26 cellular contexts compared by ENCODE assay signal in genomic region chr12:115422845-115423545, GRCh38.
A peak's percentile ranks its signal among the peaks of the same experiment; 100 is the strongest.
DNase-seq lines count a peak whose midpoint lies in the region; ATAC-seq, FAIRE-seq and TF ChIP-seq lines count a peak whose summit lies in the region.
"Had no signal": no experiment of that assay in that cellular context is flagged by ENCODE, and none has a peak within 500 bp of the region (broad histone marks: within the 10 kb centered on the region; RNA-seq: fewer than 3 reads in every experiment).

No MANE protein-coding gene starts in this region.

- no peak overlapping the region for H4K12ac ChIP-seq in trophoblast cell (ENCODE audit: low read depth, low read length)

- H4K8ac ChIP-seq in trophoblast cell (ENCODE audit: low read depth, low read length): peak overlapping the region; percentile 48

- H3K4me1 ChIP-seq in GM23338 (ENCODE audit: insufficient read depth) (no peaks in the 10 kb centered on the region; the same call in 1 of the 2 replicates), PC-9 (replicated peaks; ENCODE audit: insufficient read depth) (no peaks in the 10 kb centered on the region), right lobe of liver (peaks cover 0 to 15% (median 4%) of the 10 kb centered on the region in 4 donors), trophoblast cell (ENCODE audit: control insufficient read depth in 1 of 2, insufficient read depth in 2 of 2, low read length in 2 of 2) (peaks cover 5 to 6% of the 10 kb centered on the region in 2 experiments)

- no peak for TF ChIP-seq POLR2A in right lobe of liver (IDR thresholded peaks at IDR 0.05)

- H3K4me3 Mint-ChIP-seq in GM23338: no peak overlapping the region
- H3K4me3 Mint-ChIP-seq: B cell; CD14-positive monocyte; CD8-positive, alpha-beta memory T cell had no signal

- H3K36me3 Mint-ChIP-seq in GM23338 (ENCODE audit: low read depth): no peaks in the 10 kb centered on the region
- H3K36me3 Mint-ChIP-seq: CD14-positive monocyte; CD8-positive, alpha-beta memory T cell had no signal

- DNase-seq in GM23338 (ENCODE audit: low spot score) (no peak), PC-9 (no peak), right lobe of liver (no peak), trophoblast cell (no peak), AG08395 (ENCODE audit: low spot score) (no peak), urothelium cell line (ENCODE audit: low spot score) (no peak), NCI-H526 (lab: John Stamatoyannopoulos, UW) (no peak)
- DNase-seq: Calu3; CD8-positive, alpha-beta memory T cell; DND-41; Kasumi-1; NCI-H1092 treated with DMSO at 0.1 percent for 48 hours; NCI-H1436; NCI-H187 treated with DMSO at 0.1 percent for 48 hours; NCI-H446; NCI-H524 treated with DMSO at 0.1 percent for 48 hours; NK-92 treated with Interleukin-12 subunit alpha and Interleukin-12 subunit beta, amount 100 ng/mL, for 24 hours; Right ventricle myocardium superior; RPMI8226 had no signal

- H2AK5ac ChIP-seq in trophoblast cell (ENCODE audit: low read length): no peak overlapping the region

- H3K27ac ChIP-seq in GM23338 (ENCODE audit: low read depth) (no peak overlapping the region), PC-9 (no peak overlapping the region), right lobe of liver (peak overlapping the region in 2 of 3 donors; percentile 63 to 72), trophoblast cell (ENCODE audit: low read depth, low read length) (peak overlapping the region; percentile 49)
- H3K27ac ChIP-seq: HL-60, SJSA1 had no signal

- peak overlapping the region; percentile 84 for H4K91ac ChIP-seq in trophoblast cell (ENCODE audit: low read depth, low read length)

- TF ChIP-seq CTCF in GM23338 (conservative IDR thresholded peaks at IDR 0.05; ENCODE audit: low read depth in 2 of 2) (no peak), PC-9 (conservative IDR thresholded peaks at IDR 0.05) (no peak), right lobe of liver (IDR thresholded peaks at IDR 0.05) (no peak)

- peaks cover 6% of the 10 kb centered on the region for H3K79me1 ChIP-seq in trophoblast cell (ENCODE audit: low read length)

- no peaks in the 10 kb centered on the region for H3K27me3 ChIP-seq in GM23338 (ENCODE audit: insufficient read depth)
- H3K27me3 ChIP-seq in PC-9 (ENCODE audit: insufficient read depth, low read depth): no peaks in the 10 kb centered on the region
- H3K27me3 ChIP-seq in right lobe of liver: no peaks in the 10 kb centered on the region
- H3K27me3 ChIP-seq in trophoblast cell (ENCODE audit: insufficient read depth, low read length): no peaks in the 10 kb centered on the region
- H3K27me3 ChIP-seq: SJSA1 had no signal

- no peak overlapping the region for H2BK5ac ChIP-seq in trophoblast cell (ENCODE audit: low read depth, low read length, poor library complexity)

- H3F3A ChIP-seq in GM23338 (replicated peaks; ENCODE audit: low read depth) (no peaks in the 10 kb centered on the region), PC-9 (ENCODE audit: insufficient read depth, low read depth) (no peaks in the 10 kb centered on the region)

- H3K9ac ChIP-seq in trophoblast cell (ENCODE audit: low read length): no peak overlapping the region

- H3K4me3 ChIP-seq in GM23338 (no peak overlapping the region), PC-9 (no peak overlapping the region), right lobe of liver (no peak overlapping the region), trophoblast cell (ENCODE audit: low read depth, low read length) (no peak overlapping the region)
- H3K4me3 ChIP-seq: SJSA1 had no signal

- H4K20me1 ChIP-seq in GM23338 (replicated peaks; ENCODE audit: insufficient read depth): no peaks in the 10 kb centered on the region
- no peaks in the 10 kb centered on the region for H4K20me1 ChIP-seq in PC-9 (ENCODE audit: insufficient read depth)

- intact Hi-C loops in PC-9 (cut with micrococcal nuclease; ENCODE audit: unreplicated experiment): no loop called here
- intact Hi-C loops in right lobe of liver (cut with DNase I): no loop called here

- FAIRE-seq in urothelium cell line (lab: Jason Lieb, UNC): no peak
- FAIRE-seq: GM12892, H54 had no signal

- no peaks in the 10 kb centered on the region for H3K9me3 ChIP-seq in PC-9 (ENCODE audit: insufficient read depth, low read depth)
- H3K9me3 ChIP-seq in right lobe of liver: no peaks in the 10 kb centered on the region
- no peaks in the 10 kb centered on the region for H3K9me3 ChIP-seq in trophoblast cell (ENCODE audit: insufficient read depth, low read depth, low read length)
- H3K9me3 ChIP-seq: SJSA1 had no signal

- peak overlapping the region; percentile 16 for H3K18ac ChIP-seq in trophoblast cell (ENCODE audit: low read length)

- H2BK12ac ChIP-seq in trophoblast cell (ENCODE audit: low read length): peak overlapping the region; percentile 63

- no peak overlapping the region for H3K4me2 ChIP-seq in GM23338
- H3K4me2 ChIP-seq in PC-9: peak overlapping the region; percentile 27
- H3K4me2 ChIP-seq in trophoblast cell (ENCODE audit: low read length): peak overlapping the region; percentile 14

- POLR2A ChIA-PET in PC-9 (lab: Charles Lee; ENCODE audit: unreplicated experiment): no interaction called here

- H3K4ac ChIP-seq in trophoblast cell (ENCODE audit: low read depth, low read length): no peak overlapping the region

- ATAC-seq in GM23338: no peak
- ATAC-seq in right lobe of liver: no peak
- ATAC-seq in GM21423 (IDR thresholded peaks at IDR 0.05; ENCODE audit: unreplicated experiment): no peak

- H3K79me2 ChIP-seq in GM23338 (replicated peaks; ENCODE audit: insufficient read depth) (no peaks in the 10 kb centered on the region), PC-9 (ENCODE audit: low read depth) (no peaks in the 10 kb centered on the region), trophoblast cell (ENCODE audit: control insufficient read depth, insufficient read depth, low read length, poor library complexity) (no peaks in the 10 kb centered on the region)

- H3K27ac Mint-ChIP-seq in GM23338: no peak overlapping the region
- H3K27ac Mint-ChIP-seq: B cell; CD14-positive monocyte; CD8-positive, alpha-beta memory T cell had no signal

- H3K9me3 Mint-ChIP-seq in GM23338: no peaks in the 10 kb centered on the region

- H3K27me3 Mint-ChIP-seq in GM23338 (ENCODE audit: insufficient read depth, low read depth, poor library complexity): peaks cover under 1% of the 10 kb centered on the region
- H3K27me3 Mint-ChIP-seq: B cell; CD8-positive, alpha-beta memory T cell had no signal

- peak overlapping the region; percentile 52; the same call in 1 of the 2 replicates for H2AFZ ChIP-seq in GM23338
- H2AFZ ChIP-seq in PC-9: no peak overlapping the region
- no peak overlapping the region for H2AFZ ChIP-seq in trophoblast cell (ENCODE audit: insufficient read depth, low read length, poor library complexity)

- no TSS peak for BruUV-seq in PC-9 (replicated peaks; lab: Mats Ljungman, UMichigan)

- H3K4me1 Mint-ChIP-seq in GM23338: 0 out of 3 replicates have a peak, but pooled peaks cover 2% of the 10 kb centered on the region
- H3K4me1 Mint-ChIP-seq: B cell; CD14-positive monocyte; CD8-positive, alpha-beta memory T cell had no signal

- H3K9me2 ChIP-seq in GM23338 (ENCODE audit: insufficient read depth) (no peaks in the 10 kb centered on the region), PC-9 (ENCODE audit: insufficient read depth) (no peaks in the 10 kb centered on the region)

- CTCF ChIA-PET in PC-9 (lab: Charles Lee): no interaction called here

- no peak overlapping the region for H3K14ac ChIP-seq in trophoblast cell (ENCODE audit: low read length)

- H3K36me3 ChIP-seq in GM23338 (ENCODE audit: insufficient read depth) (no peaks in the 10 kb centered on the region), PC-9 (ENCODE audit: low read depth) (no peaks in the 10 kb centered on the region), right lobe of liver (no peaks in the 10 kb centered on the region), trophoblast cell (ENCODE audit: control insufficient read depth in 1 of 2, insufficient read depth in 2 of 2, low read length in 2 of 2) (no peaks in the 10 kb centered on the region)
- H3K36me3 ChIP-seq: SJSA1 had no signal

- H3K23ac ChIP-seq in trophoblast cell (ENCODE audit: low read length): no peak overlapping the region

- peak overlapping the region; percentile 44 for H2BK120ac ChIP-seq in trophoblast cell (ENCODE audit: insufficient read depth, low read length, poor library complexity)

TF ChIP-seq in GM23338, 12 proteins besides CTCF, POLR2A, EP300 and RAD21 (continues in another document):
- TF ChIP-seq REST (IDR thresholded peaks at IDR 0.05; ENCODE audit: unreplicated experiment) (no peak), ZNF114 (CRISPR knock-in tag; IDR thresholded peaks at IDR 0.05) (no peak), JUNB (IDR thresholded peaks at IDR 0.05; ENCODE audit: unreplicated experiment) (no peak), EZH2 (IDR thresholded peaks at IDR 0.05; ENCODE audit: low read depth, unreplicated experiment) (no peak), POLR2AphosphoS5 (IDR thresholded peaks at IDR 0.05; ENCODE audit: low read depth) (no peak), ZNF331 (CRISPR knock-in tag; IDR thresholded peaks at IDR 0.05; ENCODE audit: low read depth) (no peak)

Comparison
In these comparisons a context has a peak if more than half of its experiments do, and no peak if none do; other contexts are left out.
1. H3K27ac ChIP-seq: peak in right lobe of liver (2 of 3) and trophoblast cell (single experiment); none in GM23338 (single experiment) and PC-9 (single experiment).